1 cellular context compared by ENCODE assay signal in the genomic region with DNA sequence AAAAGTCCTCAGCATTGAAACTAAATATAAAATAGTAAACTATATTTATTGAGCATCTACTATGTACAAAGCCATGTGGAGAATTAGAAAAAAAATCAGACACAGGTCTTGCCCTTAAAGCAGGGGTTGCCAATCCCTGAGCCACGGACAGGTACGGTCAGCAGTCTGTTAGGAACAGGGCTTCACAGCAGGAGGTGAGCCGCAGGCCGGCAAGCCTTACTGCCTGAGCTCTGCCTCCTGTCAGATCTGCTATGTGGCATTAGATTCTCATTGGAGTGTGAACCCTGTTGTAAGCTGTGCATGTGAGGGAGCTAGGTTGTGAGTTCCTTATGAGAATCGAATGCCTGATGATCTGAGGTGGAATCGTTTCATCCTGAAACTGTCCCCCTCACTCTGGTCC.
TF ChIP-seq lines count a peak whose summit lies in the region.

No MANE protein-coding gene starts in this region.

TF ChIP-seq in GM23338, 12 proteins besides CTCF, POLR2A, EP300 and RAD21 (continued from another document):
- TF ChIP-seq ZNF462 (CRISPR knock-in tag; IDR thresholded peaks at IDR 0.05), result no peak
- TF ChIP-seq STAT1 (IDR thresholded peaks at IDR 0.05; ENCODE audit: unreplicated experiment), result no peak
- no peak for TF ChIP-seq EZH2phosphoT487 (IDR thresholded peaks at IDR 0.05; ENCODE audit: unreplicated experiment)
- no peak for TF ChIP-seq REST (IDR thresholded peaks at IDR 0.05; ENCODE audit: unreplicated experiment)
- no peak for TF ChIP-seq ZNF114 (CRISPR knock-in tag; IDR thresholded peaks at IDR 0.05)
- no peak for TF ChIP-seq CREB1 (CRISPR knock-in tag; IDR thresholded peaks at IDR 0.05; ENCODE audit: low read depth)
- no peak for TF ChIP-seq POLR2AphosphoS5 (IDR thresholded peaks at IDR 0.05; ENCODE audit: low read depth)
- no peak for TF ChIP-seq NANOG (IDR thresholded peaks at IDR 0.05; ENCODE audit: borderline replicate concordance)
- no peak for TF ChIP-seq EZH2 (IDR thresholded peaks at IDR 0.05; ENCODE audit: low read depth, unreplicated experiment)
- TF ChIP-seq, protein P1, sequence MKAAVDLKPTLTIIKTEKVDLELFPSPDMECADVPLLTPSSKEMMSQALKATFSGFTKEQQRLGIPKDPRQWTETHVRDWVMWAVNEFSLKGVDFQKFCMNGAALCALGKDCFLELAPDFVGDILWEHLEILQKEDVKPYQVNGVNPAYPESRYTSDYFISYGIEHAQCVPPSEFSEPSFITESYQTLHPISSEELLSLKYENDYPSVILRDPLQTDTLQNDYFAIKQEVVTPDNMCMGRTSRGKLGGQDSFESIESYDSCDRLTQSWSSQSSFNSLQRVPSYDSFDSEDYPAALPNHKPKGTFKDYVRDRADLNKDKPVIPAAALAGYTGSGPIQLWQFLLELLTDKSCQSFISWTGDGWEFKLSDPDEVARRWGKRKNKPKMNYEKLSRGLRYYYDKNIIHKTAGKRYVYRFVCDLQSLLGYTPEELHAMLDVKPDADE (IDR thresholded peaks at IDR 0.05), result no peak
TF ChIP-seq in GM23338: peak in this region for 0.
